In the genomic region with DNA sequence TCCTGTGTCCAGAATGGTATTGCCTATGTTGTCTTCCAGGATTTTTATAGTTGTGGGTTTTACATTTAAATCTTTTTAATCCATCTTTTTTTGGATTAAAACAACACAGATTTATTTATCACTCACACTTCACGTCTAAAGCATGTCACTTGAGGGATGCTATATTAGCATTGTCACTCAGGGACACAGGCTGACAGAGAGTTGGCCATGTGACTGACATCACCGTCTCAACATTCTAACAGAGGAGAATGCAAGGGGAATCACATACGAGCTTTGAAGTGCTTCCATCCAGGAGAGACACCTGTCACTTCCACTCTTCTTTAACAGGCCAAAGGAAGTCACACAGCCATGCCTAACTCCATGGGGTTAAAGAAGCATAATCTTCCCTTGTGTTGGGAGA, we compare ENCODE assay signal across 5 cellular contexts.
"Had no signal": no experiment of that assay in that cellular context is flagged by ENCODE, and none has a peak within 500 bp of the region (broad histone marks: within the 10 kb centered on the region; RNA-seq: fewer than 3 reads in every experiment).

No MANE protein-coding gene starts in this region.

- H3K27ac Mint-ChIP-seq: IgD-negative memory B cell had no signal

- H3K36me3 Mint-ChIP-seq: IgD-negative memory B cell had no signal

- DNase-seq: KBM-7 had no signal

- ATAC-seq: HepG2, K562 had no signal

- H3K27me3 Mint-ChIP-seq: IgD-negative memory B cell had no signal

- H3K4me3 ChIP-seq: K562 had no signal

- H3K27ac ChIP-seq: HL-60 had no signal

- H3K4me3 Mint-ChIP-seq: IgD-negative memory B cell had no signal

- H3K4me1 Mint-ChIP-seq: IgD-negative memory B cell had no signal
